ENCODE assay signal across 8 cellular contexts in genomic region chr1:24910751-24911650, GRCh38. TPM values are rescaled to one million over a fixed set of nuclear protein-coding genes. Genes with fewer than 3 reads are reported as not detected.
DNase-seq lines count a peak whose midpoint lies in the region; ATAC-seq and TF ChIP-seq lines count a peak whose summit lies in the region.

No MANE protein-coding gene starts in this region.

- no peak overlapping the region for H2BK20ac ChIP-seq in IMR-90 (ENCODE audit: low read depth, low read length)

- H3K18ac ChIP-seq in IMR-90 (ENCODE audit: low read depth, low read length) = no peak overlapping the region

- H3K56ac ChIP-seq in IMR-90 (ENCODE audit: extremely low read depth, insufficient read depth, low read length) = no peak overlapping the region

- H3K9me3 ChIP-seq in IMR-90 (ENCODE audit: control insufficient read depth, insufficient read depth, low read length) = peaks cover 1% of the 10 kb centered on the region; the same call in 1 of the 2 replicates
- H3K9me3 ChIP-seq in effector memory CD4-positive, alpha-beta T cell (ENCODE audit: control insufficient read depth, low read length) = no peaks in the 10 kb centered on the region

- no peaks in the 10 kb centered on the region for H3K79me1 ChIP-seq in IMR-90 (ENCODE audit: low read depth in 1 of 2, low read length in 2 of 2)

- intact Hi-C loops in IMR-90 (cut with micrococcal nuclease) = no loop called here
- intact Hi-C loops in activated CD8-positive, alpha-beta T cell treated with anti-CD3 and anti-CD28 coated beads for 36 hours (cut with micrococcal nuclease) = loop anchor here (1.0 kb wide), 1 partner anchor 14 kb away; no protein-coding TSS in a partner anchor

- H3K27me3 ChIP-seq in IMR-90 (ENCODE audit: control insufficient read depth, insufficient read depth, low read length) = no peaks in the 10 kb centered on the region; the same call in 1 of the 2 replicates
- H3K27me3 ChIP-seq in effector memory CD4-positive, alpha-beta T cell (replicated peaks; ENCODE audit: control insufficient read depth, insufficient read depth, low read length, poor library complexity, severe bottlenecking) = no peaks in the 10 kb centered on the region

- in situ Hi-C loops in IMR-90 (cut with MboI; ENCODE audit: low sequenced_read_pairs) = no loop called here

- peaks cover 76% of the 10 kb centered on the region for H3K4me1 Mint-ChIP-seq in activated CD8-positive, alpha-beta T cell treated with anti-CD3 and anti-CD28 coated beads for 36 hours (ENCODE audit: low read depth)

- dilution Hi-C loops in IMR-90 (cut with HindIII; ENCODE audit: low sequenced_read_pairs, unreplicated experiment) = no loop called here

- no peaks in the 10 kb centered on the region for H3K9me1 ChIP-seq in IMR-90 (ENCODE audit: insufficient read depth, low read length)

- no peak overlapping the region for H2BK120ac ChIP-seq in IMR-90 (ENCODE audit: low read depth, low read length)

- CTCF ChIA-PET in IMR-90 (lab: Yijun Ruan, JAX) = interaction anchor here (0.6 to 1.4 kb wide), 2 partner anchors 12 to 61 kb away, joined by 3 to 4 read pairs; no protein-coding TSS in a partner anchor
- CTCF ChIA-PET in activated CD8-positive, alpha-beta T cell treated with anti-CD3 and anti-CD28 coated beads for 36 hours (lab: Charles Lee) = interaction anchor here (0.7 to 1.5 kb wide), 5 partner anchors 13 to 189 kb away, joined by 3 to 6 read pairs (median 4); no protein-coding TSS in a partner anchor

- TF ChIP-seq CTCF in IMR-90 (conservative IDR thresholded peaks at IDR 0.05; ENCODE audit: low read depth, low read length) = no peak
- no peak for TF ChIP-seq CTCF in activated CD8-positive, alpha-beta T cell treated with anti-CD3 and anti-CD28 coated beads for 36 hours (IDR thresholded peaks at IDR 0.05)

- peak; percentile 70 for DNase-seq in IMR-90
- peak; percentile 93 for DNase-seq in activated CD8-positive, alpha-beta T cell treated with anti-CD3 and anti-CD28 coated beads for 36 hours
- peak; percentile 68 to 78 (median 77) for DNase-seq in effector memory CD4-positive, alpha-beta T cell
- DNase-seq in stimulated activated CD8-positive, alpha-beta memory T cell treated with anti-CD3 and anti-CD28 coated beads, Interleukin-15, amount 100 ng/mL, for 4 hours (ENCODE audit: low read depth in 2 of 2) = peak; percentile 71 to 74
- DNase-seq in SHP77 (lab: John Stamatoyannopoulos, UW) = no peak

- no peak for TF ChIP-seq POLR2A in IMR-90 (IDR thresholded peaks at IDR 0.05; ENCODE audit: low read depth, low read length)

- no peak overlapping the region for H3K4me3 ChIP-seq in IMR-90 (ENCODE audit: insufficient read depth, low read depth, low read length)
- no peak overlapping the region for H3K4me3 ChIP-seq in effector memory CD4-positive, alpha-beta T cell (ENCODE audit: insufficient read depth, low read depth, low read length, poor library complexity, severe bottlenecking)

- peak overlapping the region; percentile 91 for H3K27ac Mint-ChIP-seq in activated CD8-positive, alpha-beta T cell treated with anti-CD3 and anti-CD28 coated beads for 36 hours

- no peak overlapping the region for H3K9ac ChIP-seq in IMR-90 (ENCODE audit: low read depth, low read length)

- no peaks in the 10 kb centered on the region for H4K20me1 ChIP-seq in IMR-90 (ENCODE audit: insufficient read depth, low read length)

- BruUV-seq in IMR-90 (replicated peaks; lab: Mats Ljungman, UMichigan) = no TSS peak

- 0 out of 2 replicates have a peak overlapping the region, but pooled peaks have one; percentile 10 for H3K14ac ChIP-seq in IMR-90 (replicated peaks; ENCODE audit: low read depth, low read length)

- no peak overlapping the region for H2BK5ac ChIP-seq in IMR-90 (ENCODE audit: low read depth, low read length, poor library complexity, severe bottlenecking)

- TF ChIP-seq RAD21 in IMR-90 (IDR thresholded peaks at IDR 0.05; ENCODE audit: low read length) = no peak

- H4K91ac ChIP-seq in IMR-90 (ENCODE audit: insufficient read depth, low read depth, low read length) = no peak overlapping the region; the same call in 1 of the 2 replicates

- H2AK9ac ChIP-seq in IMR-90 (replicated peaks; ENCODE audit: low read depth, low read length, poor library complexity) = no peak overlapping the region

- H3K4ac ChIP-seq in IMR-90 (ENCODE audit: low read depth, low read length) = no peak overlapping the region; the same call in 1 of the 2 replicates

- no peaks in the 10 kb centered on the region for H3K27me3 Mint-ChIP-seq in activated CD8-positive, alpha-beta T cell treated with anti-CD3 and anti-CD28 coated beads for 36 hours

- no peak overlapping the region for H4K5ac ChIP-seq in IMR-90 (ENCODE audit: low read depth, low read length)

- H4K8ac ChIP-seq in IMR-90 (ENCODE audit: low read depth in 2 of 2, low read length in 2 of 2) = peak overlapping the region in 1 of 2 experiments; percentile 5; a peak in 2 of 4 replicates

- POLR2A ChIA-PET in IMR-90 (lab: Charles Lee; ENCODE audit: unreplicated experiment) = no interaction called here
- POLR2A ChIA-PET in activated CD8-positive, alpha-beta T cell treated with anti-CD3 and anti-CD28 coated beads for 36 hours (lab: Charles Lee) = interaction anchor here (0.7 to 7.0 kb wide), 8 partner anchors 8 to 833 kb away, joined by 3 to 122 read pairs (median 4); partner anchors contain the start of gene RUNX3

- 0 out of 2 replicates have a peak overlapping the region, but pooled peaks have one; percentile 25 for H3K23ac ChIP-seq in IMR-90 (ENCODE audit: low read depth, low read length)

- no peaks in the 10 kb centered on the region for H3K9me3 Mint-ChIP-seq in activated CD8-positive, alpha-beta T cell treated with anti-CD3 and anti-CD28 coated beads for 36 hours

- peaks cover 4% of the 10 kb centered on the region; the same call in 1 of the 2 replicates for H3K4me1 ChIP-seq in IMR-90 (ENCODE audit: control insufficient read depth, insufficient read depth, low read length)
- peaks cover 44% of the 10 kb centered on the region for H3K4me1 ChIP-seq in effector memory CD4-positive, alpha-beta T cell (ENCODE audit: control insufficient read depth, insufficient read depth, low read length, poor library complexity, severe bottlenecking)

- WGBS in IMR-90 (ENCODE audit: extremely low coverage in 2 of 2, insufficient read length in 1 of 2), 2 experiments = 74% methylated on average over 8 of the region's 20 CpGs; no CpG with 5 or more reads in 1 of the 2 experiments

- H3K4me3 Mint-ChIP-seq in activated CD8-positive, alpha-beta T cell treated with anti-CD3 and anti-CD28 coated beads for 36 hours = peak overlapping the region; percentile 32

- ATAC-seq in IMR-90 (ENCODE audit: low read depth) (peak; percentile 44), GM21723 (IDR thresholded peaks at IDR 0.05; ENCODE audit: unreplicated experiment) (no peak), HG03432 (IDR thresholded peaks at IDR 0.05; ENCODE audit: unreplicated experiment) (no peak), HG03460 (IDR thresholded peaks at IDR 0.05; ENCODE audit: unreplicated experiment) (no peak)
- ATAC-seq in activated CD8-positive, alpha-beta T cell treated with anti-CD3 and anti-CD28 coated beads for 36 hours = peak; percentile 83

- H3K36me3 ChIP-seq in IMR-90 (ENCODE audit: control insufficient read depth, insufficient read depth, low read length) = no peaks in the 10 kb centered on the region
- H3K36me3 ChIP-seq in effector memory CD4-positive, alpha-beta T cell (ENCODE audit: control insufficient read depth, insufficient read depth, low read length) = peaks cover 78% of the 10 kb centered on the region

- peak overlapping the region; percentile 34 for H2AFZ ChIP-seq in IMR-90 (replicated peaks; ENCODE audit: low read length, poor library complexity)

- no peak overlapping the region for H3K4me2 ChIP-seq in IMR-90 (ENCODE audit: low read depth, low read length)

- H2AK5ac ChIP-seq in IMR-90 (ENCODE audit: low read depth, low read length) = peak overlapping the region; percentile 21

- H2BK15ac ChIP-seq in IMR-90 (ENCODE audit: low read depth, low read length) = no peak overlapping the region

- H3K27ac ChIP-seq in IMR-90 (ENCODE audit: insufficient read depth, low read length) = no peak overlapping the region
- H3K27ac ChIP-seq in effector memory CD4-positive, alpha-beta T cell (ENCODE audit: insufficient read depth, low read length, poor library complexity, severe bottlenecking) = peak overlapping the region; percentile 83

- peaks cover 84% of the 10 kb centered on the region for H3K36me3 Mint-ChIP-seq in activated CD8-positive, alpha-beta T cell treated with anti-CD3 and anti-CD28 coated beads for 36 hours (ENCODE audit: low read depth)

TF ChIP-seq in IMR-90, 13 proteins besides CTCF, POLR2A, EP300 and RAD21 (continues in another document):
- no peak for TF ChIP-seq SMC3 (IDR thresholded peaks at IDR 0.05; ENCODE audit: low read depth, low read length)
- TF ChIP-seq RCOR1 (IDR thresholded peaks at IDR 0.05; ENCODE audit: insufficient replicate concordance, low read length) = no peak
- no peak for TF ChIP-seq RFX5 (IDR thresholded peaks at IDR 0.05; ENCODE audit: low read depth, low read length)
- TF ChIP-seq CHD1 (IDR thresholded peaks at IDR 0.05; ENCODE audit: low read depth, low read length) = no peak
- no peak for TF ChIP-seq NFE2L2 (IDR thresholded peaks at IDR 0.05; ENCODE audit: low read depth, low read length)
- TF ChIP-seq MAZ (IDR thresholded peaks at IDR 0.05; ENCODE audit: borderline replicate concordance, low read depth, low read length) = no peak
- no peak for TF ChIP-seq FOS (IDR thresholded peaks at IDR 0.05; ENCODE audit: low read depth, low read length)
- TF ChIP-seq CEBPB (IDR thresholded peaks at IDR 0.05; ENCODE audit: low read depth, low read length) = no peak
- no peak for TF ChIP-seq BHLHE40 (IDR thresholded peaks at IDR 0.05; ENCODE audit: low read depth, low read length)
- no peak for TF ChIP-seq ELK1 (IDR thresholded peaks at IDR 0.05; ENCODE audit: borderline replicate concordance, low read depth, low read length)

RNA-seq across cellular contexts. Expression of gene RUNX3, which starts 19.1 kb away (rescaled TPM):
- not detected in 2 replicates for total RNA-seq in IMR-90 (2012; rRNA removed)
- 0.07 TPM in 2 replicates for polyA plus RNA-seq in IMR-90 (2012; rRNA removed)
- polyA plus RNA-seq in IMR-90 (2012; cell fraction: cytosol; rRNA removed) = 0.01 and 0.04 TPM in 2 replicates
- polyA plus RNA-seq in IMR-90 (2012; cell fraction: nucleus; rRNA removed; ENCODE audit: low replicate concordance) = 0.02 TPM in 1 of 2 replicates, not detected in the other
- total RNA-seq in activated CD8-positive, alpha-beta T cell treated with anti-CD3 and anti-CD28 coated beads for 36 hours = 100 to 1,000 TPM; 180 to 183 TPM

Comparison
In these comparisons a context has a peak if more than half of its experiments do, and no peak if none do; other contexts are left out.
1. ATAC-seq: peak in IMR-90 (single experiment) and activated CD8-positive, alpha-beta T cell treated with anti-CD3 and anti-CD28 coated beads for 36 hours (single experiment); none in GM21723 (single experiment), HG03432 (single experiment) and HG03460 (single experiment).
2. DNase-seq: peak in IMR-90 (single experiment), activated CD8-positive, alpha-beta T cell treated with anti-CD3 and anti-CD28 coated beads for 36 hours (single experiment), effector memory CD4-positive, alpha-beta T cell (3 of 3) and stimulated activated CD8-positive, alpha-beta memory T cell treated with anti-CD3 and anti-CD28 coated beads, Interleukin-15, amount 100 ng/mL, for 4 hours (2 of 2); none in SHP77 (0 of 2).
3. RNA of gene RUNX3, which starts 19.1 kb away (total RNA-seq): 180 to 183 TPM in activated CD8-positive, alpha-beta T cell treated with anti-CD3 and anti-CD28 coated beads for 36 hours; not detected in IMR-90; every median in the first group is over 100 times any median in the second.